ENCODE assay signal across 16 cellular contexts in genomic region chr18:33579868-33580205, GRCh38. TPM values are rescaled to one million over a fixed set of nuclear protein-coding genes. Genes with fewer than 3 reads are reported as not detected.
DNase-seq lines count a peak whose midpoint lies in the region; ATAC-seq and TF ChIP-seq lines count a peak whose summit lies in the region.
"Had no signal": no experiment of that assay in that cellular context is flagged by ENCODE, and none has a peak within 500 bp of the region (broad histone marks: within the 10 kb centered on the region; RNA-seq: fewer than 3 reads in every experiment).

No MANE protein-coding gene starts in this region.

- H3K27ac ChIP-seq in Panc1 (ENCODE audit: low read length) (no peak overlapping the region), left lung (no peak overlapping the region), stomach smooth muscle (ENCODE audit: low read length) (peak overlapping the region; percentile 66), brain microvascular endothelial cell (no peak overlapping the region)
- H3K27ac ChIP-seq: 22Rv1, colonic mucosa, KMS-11 had no signal

- H3K4me3 ChIP-seq in Panc1 (ENCODE audit: low read depth in 2 of 2, low read length in 2 of 2) = peak overlapping the region; percentile 35 to 59; a peak in 1 of 4 replicates
- peak overlapping the region; percentile 29 to 32 for H3K4me3 ChIP-seq in left lung
- peak overlapping the region; percentile 87 to 98 for H3K4me3 ChIP-seq in stomach smooth muscle (ENCODE audit: low read length in 2 of 2)
- no peak overlapping the region for H3K4me3 ChIP-seq in brain microvascular endothelial cell (ENCODE audit: low read depth, low read length)

- POLR2A ChIA-PET in Panc1 (lab: Charles Lee) = interaction anchor here (0.6 kb wide), 2 partner anchors 101 to 496 kb away, joined by 3 to 8 read pairs; no protein-coding TSS in a partner anchor

- BruUV-seq in Panc1 (replicated peaks; lab: Mats Ljungman, UMichigan) = no TSS peak

- in situ Hi-C loops in Panc1 (cut with HindIII; ENCODE audit: low pct_unique_long_range_greater_than_20kb, low sequenced_read_pairs) = no loop called here
- in situ Hi-C loops in brain microvascular endothelial cell (cut with HindIII; ENCODE audit: low pct_ligation_motif_present, low sequenced_read_pairs) = no loop called here

- no peak for ATAC-seq in Panc1
- no peak for ATAC-seq in left lung
- no peak for ATAC-seq in HG02642 (IDR thresholded peaks at IDR 0.05; ENCODE audit: poor library complexity, unreplicated experiment)
- ATAC-seq: stimulated activated naive B cell treated with anti-CD40 and anti-IgM and Interleukin-4, amounts not matched to agents 10 μg/mL and 1 μg/mL and 100 μg/mL, for 72 hours had no signal

- peak; percentile 12 for DNase-seq in NCI-H1105 (lab: John Stamatoyannopoulos, UW)
- DNase-seq in NCI-H1105 treated with DMSO at 0.1 percent for 48 hours (lab: John Stamatoyannopoulos, UW) = no peak
- DNase-seq in Panc1 (ENCODE audit: low read depth, low spot score) = no peak
- no peak for DNase-seq in left lung
- DNase-seq in brain microvascular endothelial cell = no peak
- DNase-seq in NCI-H1436 (lab: John Stamatoyannopoulos, UW) = no peak
- DNase-seq: activated CD8-positive, alpha-beta memory T cell treated with anti-CD3 and anti-CD28 coated beads, Interleukin-2, amount 50 U/mL, for 4 hours; activated naive CD8-positive, alpha-beta T cell treated with anti-CD3 and anti-CD28 coated beads for 36 hours; CD4-positive, alpha-beta T cell; colonic mucosa; stimulated activated naive B cell treated with anti-CD40 and anti-IgM and Interleukin-4, amounts not matched to agents 10 μg/mL and 1 μg/mL and 100 μg/mL, for 72 hours had no signal

- H3K9me3 ChIP-seq in Panc1 (ENCODE audit: control insufficient read depth, insufficient read depth, low read depth, low read length) (no peaks in the 10 kb centered on the region), left lung (no peaks in the 10 kb centered on the region), stomach smooth muscle (ENCODE audit: control insufficient read depth in 2 of 2, low read length in 2 of 2) (no peaks in the 10 kb centered on the region)
- H3K9me3 ChIP-seq: colonic mucosa had no signal

- H3K27me3 ChIP-seq in Panc1 (ENCODE audit: control insufficient read depth, insufficient read depth, low read length) (peaks cover 43% of the 10 kb centered on the region), left lung (peaks cover 30 to 55% of the 10 kb centered on the region in 2 donors), stomach smooth muscle (ENCODE audit: control insufficient read depth in 1 of 2, insufficient read depth in 2 of 2, low read length in 2 of 2) (peaks cover 0 to 6% of the 10 kb centered on the region in 2 donors), brain microvascular endothelial cell (replicated peaks) (no peaks in the 10 kb centered on the region)
- H3K27me3 ChIP-seq: colonic mucosa had no signal

- TF ChIP-seq CTCF in Panc1 (IDR thresholded peaks at IDR 0.05) (no peak), left lung (IDR thresholded peaks at IDR 0.05) (no peak), brain microvascular endothelial cell (IDR thresholded peaks at IDR 0.05; ENCODE audit: low read depth, low read length, missing control alignments) (no peak)

- H3K36me3 ChIP-seq in Panc1 (ENCODE audit: control insufficient read depth, insufficient read depth, low read length) (no peaks in the 10 kb centered on the region), left lung (no peaks in the 10 kb centered on the region), stomach smooth muscle (ENCODE audit: control insufficient read depth in 2 of 2, insufficient read depth in 2 of 2, low read length in 2 of 2) (no peaks in the 10 kb centered on the region), brain microvascular endothelial cell (replicated peaks) (no peaks in the 10 kb centered on the region)
- H3K36me3 ChIP-seq: colonic mucosa had no signal

- CTCF ChIA-PET in Panc1 (lab: Charles Lee) = no interaction called here

- H3K9ac ChIP-seq in stomach smooth muscle (ENCODE audit: low read length in 2 of 2) = peak overlapping the region in 1 of 2 donors; percentile 63
- H3K9ac ChIP-seq: KMS-11 had no signal

- H3K4me1 ChIP-seq in Panc1 (ENCODE audit: control insufficient read depth, insufficient read depth, low read length) (peaks cover 9% of the 10 kb centered on the region; the same call in 1 of the 2 replicates), left lung (peaks cover 0 to 4% of the 10 kb centered on the region in 2 donors), stomach smooth muscle (ENCODE audit: control insufficient read depth, insufficient read depth, low read length) (peaks cover 8% of the 10 kb centered on the region)
- H3K4me1 ChIP-seq: colonic mucosa had no signal

- intact Hi-C loops in Panc1 (cut with micrococcal nuclease; ENCODE audit: unreplicated experiment) = no loop called here
- intact Hi-C loops in left lung (cut with DNase I) = no loop called here

RNA-seq across cellular contexts. Expression of gene ASXL3, which starts 1.8 kb away (rescaled TPM):
- total RNA-seq in Panc1 (2021; ENCODE audit: unreplicated experiment) (0.74 TPM), left lung (1 to 10 TPM; 1.5 to 3.1 TPM)
- polyA plus RNA-seq in Panc1 (2012; ENCODE audit: insufficient read length) = 0.29 TPM
- total RNA-seq: activated naive CD8-positive, alpha-beta T cell treated with anti-CD3 and anti-CD28 coated beads for 36 hours; CD4-positive, alpha-beta T cell; T-helper 1 cell treated with Interleukin-12 subunit alpha and Interleukin-12 subunit beta and Interleukin-4 antibody, amounts not matched to agents 30 ng/mL and 1 ng/mL, for 36 hours had no signal
